Comparison of ENCODE assay signal across 7 cellular contexts in the genomic region with DNA sequence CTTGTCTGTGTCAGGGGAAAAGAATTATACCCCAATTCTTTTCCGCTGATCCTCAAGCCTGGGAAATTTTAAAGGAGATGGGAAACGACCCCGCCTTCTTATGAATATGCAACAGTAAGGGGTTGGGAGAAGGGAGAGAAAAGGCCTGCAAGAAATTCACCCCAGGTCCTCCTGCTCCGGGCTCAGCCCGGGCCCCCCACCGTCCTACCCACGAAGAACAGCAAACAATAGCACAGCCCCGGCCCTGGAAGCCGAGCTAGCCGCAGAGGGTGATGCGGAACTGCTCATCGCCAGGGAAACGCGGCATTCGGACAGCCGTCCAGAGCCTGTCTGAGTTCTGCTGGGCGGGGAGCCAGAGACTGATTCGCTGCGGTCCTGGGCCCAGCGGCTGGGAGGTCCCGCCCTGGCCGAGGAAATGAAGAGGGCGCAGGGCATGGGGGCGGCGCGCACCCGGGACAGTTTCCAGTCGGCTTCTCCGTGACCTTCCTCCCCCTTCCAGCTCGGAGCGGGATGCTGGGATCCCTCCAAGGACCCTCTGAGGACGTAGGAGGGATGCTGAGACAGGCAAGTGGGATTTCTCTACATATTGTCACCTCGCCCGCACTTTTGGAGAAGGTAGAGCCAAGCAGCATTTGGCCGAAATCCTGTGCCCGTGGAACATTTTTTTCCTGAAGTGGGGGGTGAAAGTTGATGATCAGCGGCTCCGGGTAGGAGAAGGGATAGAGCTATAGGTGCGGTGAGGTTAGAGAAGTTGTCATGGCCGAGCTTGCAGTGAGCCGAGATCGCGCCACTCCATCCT.
A peak's percentile ranks its signal among the peaks of the same experiment; 100 is the strongest.
DNase-seq lines count a peak whose midpoint lies in the region; ATAC-seq, FAIRE-seq and TF ChIP-seq lines count a peak whose summit lies in the region.

No MANE protein-coding gene starts in this region.

- H3K36me3 Mint-ChIP-seq in activated CD8-positive, alpha-beta T cell treated with anti-CD3 and anti-CD28 coated beads, Interleukin-2, amount 10 ng/mL, durations not matched to agents 7 days and 5 days (ENCODE audit: low read depth), result no peaks in the 10 kb centered on the region

- no peaks in the 10 kb centered on the region for H3K9me3 ChIP-seq in MG63
- no peaks in the 10 kb centered on the region for H3K9me3 ChIP-seq in endothelial cell of umbilical vein (replicated peaks; ENCODE audit: control insufficient read depth, insufficient read depth, low read length)
- H3K9me3 ChIP-seq in mesenchymal stem cell (ENCODE audit: control insufficient read depth, low read length), result no peaks in the 10 kb centered on the region

- no peak overlapping the region for H3K23ac ChIP-seq in mesenchymal stem cell (ENCODE audit: low read length in 2 of 2)

- H2BK5ac ChIP-seq in mesenchymal stem cell (ENCODE audit: low read depth, low read length, poor library complexity, severe bottlenecking), result no peak overlapping the region

- WGBS in mesenchymal stem cell, result under 1% methylated on average over 37 of the region's 43 CpGs

- peaks cover 10% of the 10 kb centered on the region for H3K4me1 ChIP-seq in endothelial cell of umbilical vein (ENCODE audit: control insufficient read depth, extremely low read depth, insufficient read depth, low read length)
- peaks cover 4% of the 10 kb centered on the region for H3K4me1 ChIP-seq in mesenchymal stem cell (ENCODE audit: control insufficient read depth, insufficient read depth, low read depth, low read length)

- no peak overlapping the region for H2BK12ac ChIP-seq in mesenchymal stem cell (ENCODE audit: low read length in 2 of 2)

- H3K18ac ChIP-seq in mesenchymal stem cell (ENCODE audit: low read depth in 1 of 2, low read length in 2 of 2), result peak overlapping the region; percentile 29 to 44

- peak overlapping the region; percentile 91 for H4K8ac ChIP-seq in mesenchymal stem cell (ENCODE audit: low read length)

- CTCF ChIA-PET in activated CD8-positive, alpha-beta T cell treated with anti-CD3 and anti-CD28 coated beads, Interleukin-2, amount 10 ng/mL, durations not matched to agents 7 days and 5 days (lab: Charles Lee), result interaction anchor here (1.0 to 3.9 kb wide), 2 partner anchors 90 to 250 kb away, joined by 3 to 12 read pairs; a partner anchor contains a TSS
- CTCF ChIA-PET in endothelial cell of umbilical vein (lab: Charles Lee), result interaction anchor here (1.7 to 2.4 kb wide), 3 partner anchors 10 to 58 kb away, joined by 4 to 13 read pairs (median 4); no protein-coding TSS in a partner anchor

- peak; percentile 94 for FAIRE-seq in endothelial cell of umbilical vein (lab: Jason Lieb, UNC)

- TF ChIP-seq POLR2A in endothelial cell of umbilical vein (IDR thresholded peaks at IDR 0.05; ENCODE audit: low read depth, low read length), result no peak

- peak overlapping the region; percentile 77 for H3K4me3 Mint-ChIP-seq in activated CD8-positive, alpha-beta T cell treated with anti-CD3 and anti-CD28 coated beads, Interleukin-2, amount 10 ng/mL, durations not matched to agents 7 days and 5 days
- peak overlapping the region; percentile 83 for H3K4me3 Mint-ChIP-seq in stimulated activated naive CD8-positive, alpha-beta T cell treated with anti-CD3 and anti-CD28 coated beads, Interleukin-15, amount 100 ng/mL, for 72 hours

- intact Hi-C loops in endothelial cell of umbilical vein (cut with micrococcal nuclease), result loop anchor here (5.0 kb wide), 1 partner anchor 57 kb away; no protein-coding TSS in a partner anchor

- peaks cover 30% of the 10 kb centered on the region for H3K27me3 Mint-ChIP-seq in activated CD8-positive, alpha-beta T cell treated with anti-CD3 and anti-CD28 coated beads, Interleukin-2, amount 10 ng/mL, durations not matched to agents 7 days and 5 days (ENCODE audit: low read depth)
- peaks cover 26% of the 10 kb centered on the region for H3K27me3 Mint-ChIP-seq in stimulated activated naive CD8-positive, alpha-beta T cell treated with anti-CD3 and anti-CD28 coated beads, Interleukin-15, amount 100 ng/mL, for 72 hours

- peak overlapping the region; percentile 22 for H3K27ac ChIP-seq in endothelial cell of umbilical vein (ENCODE audit: insufficient read depth, low read depth, low read length)
- peak overlapping the region; percentile 56 for H3K27ac ChIP-seq in mesenchymal stem cell (ENCODE audit: low read length, poor library complexity, severe bottlenecking)

- H3K27me3 ChIP-seq in MG63 (0 out of 2 replicates have a peak, but pooled peaks cover 2% of the 10 kb centered on the region), endothelial cell of umbilical vein (ENCODE audit: control insufficient read depth in 2 of 2, insufficient read depth in 2 of 2, low read length in 2 of 2) (peaks cover 1 to 2% of the 10 kb centered on the region in 2 experiments), mesenchymal stem cell (ENCODE audit: control insufficient read depth in 1 of 2, insufficient read depth in 1 of 2, low read length in 2 of 2) (no peaks in the 10 kb centered on the region)

- no TSS peak for BruUV-seq in endothelial cell of umbilical vein (replicated peaks; lab: Mats Ljungman, UMichigan)

- H3K36me3 ChIP-seq in MG63 (no peaks in the 10 kb centered on the region), endothelial cell of umbilical vein (ENCODE audit: control insufficient read depth in 2 of 2, extremely low read depth in 1 of 2, insufficient read depth in 2 of 2, low read length in 2 of 2) (no peaks in the 10 kb centered on the region), mesenchymal stem cell (ENCODE audit: control insufficient read depth in 1 of 2, insufficient read depth in 2 of 2, low read depth in 1 of 2, low read length in 2 of 2) (peaks cover 0 to 2% of the 10 kb centered on the region in 2 experiments)

- no peaks in the 10 kb centered on the region for H3K79me1 ChIP-seq in mesenchymal stem cell (replicated peaks; ENCODE audit: low read length, poor library complexity, severe bottlenecking)

- TF ChIP-seq CTCF in GM12864 (IDR thresholded peaks at IDR 0.05; ENCODE audit: low read depth, low read length, missing control alignments), result no peak
- no peak for TF ChIP-seq CTCF in endothelial cell of umbilical vein (IDR thresholded peaks at IDR 0.05; ENCODE audit: extremely low read depth in 1 of 2, insufficient read depth in 1 of 2, low read depth in 1 of 2, low read length in 2 of 2)

- H3K9ac ChIP-seq in endothelial cell of umbilical vein (replicated peaks; ENCODE audit: extremely low read depth, insufficient read depth, low read length), result peak overlapping the region; percentile 54
- peak overlapping the region; percentile 98 for H3K9ac ChIP-seq in mesenchymal stem cell (ENCODE audit: low read length)

- peaks cover 17% of the 10 kb centered on the region for H3K4me1 Mint-ChIP-seq in activated CD8-positive, alpha-beta T cell treated with anti-CD3 and anti-CD28 coated beads, Interleukin-2, amount 10 ng/mL, durations not matched to agents 7 days and 5 days (ENCODE audit: low read depth)
- H3K4me1 Mint-ChIP-seq in stimulated activated naive CD8-positive, alpha-beta T cell treated with anti-CD3 and anti-CD28 coated beads, Interleukin-15, amount 100 ng/mL, for 72 hours, result peaks cover 18% of the 10 kb centered on the region

- peak overlapping the region in 1 of 2 experiments; percentile 51 for H3K4ac ChIP-seq in mesenchymal stem cell (ENCODE audit: low read depth in 1 of 2, low read length in 2 of 2)

- no peak overlapping the region for H2BK120ac ChIP-seq in mesenchymal stem cell (ENCODE audit: low read depth, low read length)

- peak overlapping the region; percentile 46 for H3K4me3 ChIP-seq in GM12864 (ENCODE audit: low read depth, low read length)
- H3K4me3 ChIP-seq in MG63, result peak overlapping the region; percentile 48
- peak overlapping the region; percentile 41 to 82 (median 57) for H3K4me3 ChIP-seq in endothelial cell of umbilical vein (replicated peaks in 1 of 3; ENCODE audit: insufficient read depth in 1 of 3, low read depth in 1 of 3, low read length in 3 of 3)
- peak overlapping the region; percentile 62 to 99 for H3K4me3 ChIP-seq in mesenchymal stem cell (ENCODE audit: insufficient read depth in 1 of 2, low read depth in 1 of 2, low read length in 2 of 2)

- no peaks in the 10 kb centered on the region for H3K79me2 ChIP-seq in endothelial cell of umbilical vein (ENCODE audit: control insufficient read depth, insufficient read depth, low read length)

- ATAC-seq in activated CD8-positive, alpha-beta T cell treated with anti-CD3 and anti-CD28 coated beads, Interleukin-2, amount 10 ng/mL, durations not matched to agents 7 days and 5 days, result peak; percentile 71
- peak; percentile 77 for ATAC-seq in stimulated activated naive CD8-positive, alpha-beta T cell treated with anti-CD3 and anti-CD28 coated beads, Interleukin-15, amount 100 ng/mL, for 72 hours

- no peaks in the 10 kb centered on the region for H3K9me3 Mint-ChIP-seq in activated CD8-positive, alpha-beta T cell treated with anti-CD3 and anti-CD28 coated beads, Interleukin-2, amount 10 ng/mL, durations not matched to agents 7 days and 5 days (ENCODE audit: insufficient read depth)
- no peaks in the 10 kb centered on the region for H3K9me3 Mint-ChIP-seq in stimulated activated naive CD8-positive, alpha-beta T cell treated with anti-CD3 and anti-CD28 coated beads, Interleukin-15, amount 100 ng/mL, for 72 hours

- H4K91ac ChIP-seq in mesenchymal stem cell (ENCODE audit: low read length), result no peak overlapping the region

- H2AK5ac ChIP-seq in mesenchymal stem cell (ENCODE audit: low read length, severe bottlenecking), result no peak overlapping the region

- H2AFZ ChIP-seq in endothelial cell of umbilical vein (ENCODE audit: low read depth, low read length) (peak overlapping the region; percentile 95), mesenchymal stem cell (ENCODE audit: low read depth, low read length) (peak overlapping the region; percentile 60)

- POLR2A ChIA-PET in activated CD8-positive, alpha-beta T cell treated with anti-CD3 and anti-CD28 coated beads, Interleukin-2, amount 10 ng/mL, durations not matched to agents 7 days and 5 days (lab: Charles Lee), result interaction anchor here (0.6 kb wide), 2 partner anchors 249 to 327 kb away, joined by 3 read pairs; no protein-coding TSS in a partner anchor
- POLR2A ChIA-PET in endothelial cell of umbilical vein (lab: Charles Lee), result no interaction called here

- DNase-seq in GM12864 (ENCODE audit: low read depth) (no peak), H4 (ENCODE audit: low spot score) (peak; percentile 44), MG63 (peak; percentile 89), endothelial cell of umbilical vein (ENCODE audit: low read depth, low spot score) (peak; percentile 75), mesenchymal stem cell (peak; percentile 85)
- peak; percentile 49 for DNase-seq in activated CD8-positive, alpha-beta T cell treated with anti-CD3 and anti-CD28 coated beads, Interleukin-2, amount 10 ng/mL, durations not matched to agents 7 days and 5 days
- DNase-seq in stimulated activated naive CD8-positive, alpha-beta T cell treated with anti-CD3 and anti-CD28 coated beads, Interleukin-15, amount 100 ng/mL, for 72 hours, result peak; percentile 24 to 34

- no peak overlapping the region for H3K14ac ChIP-seq in mesenchymal stem cell (ENCODE audit: low read length in 2 of 2)

- H3K4me2 ChIP-seq in endothelial cell of umbilical vein (ENCODE audit: insufficient read depth, low read length), result peak overlapping the region; percentile 93
- peak overlapping the region; percentile 99 for H3K4me2 ChIP-seq in mesenchymal stem cell (ENCODE audit: low read length, poor library complexity, severe bottlenecking)

- dilution Hi-C loops in endothelial cell of umbilical vein (cut with MboI; ENCODE audit: extremely low pct_ligation_motif_present, low sequenced_read_pairs), result no loop called here

- peak overlapping the region; percentile 67 for H2BK15ac ChIP-seq in mesenchymal stem cell (ENCODE audit: low read depth, poor library complexity, severe bottlenecking)

- H3K27ac Mint-ChIP-seq in activated CD8-positive, alpha-beta T cell treated with anti-CD3 and anti-CD28 coated beads, Interleukin-2, amount 10 ng/mL, durations not matched to agents 7 days and 5 days, result peak overlapping the region; percentile 68
- peak overlapping the region; percentile 61 to 89 for H3K27ac Mint-ChIP-seq in stimulated activated naive CD8-positive, alpha-beta T cell treated with anti-CD3 and anti-CD28 coated beads, Interleukin-15, amount 100 ng/mL, for 72 hours

- H3K9me1 ChIP-seq in endothelial cell of umbilical vein (replicated peaks; ENCODE audit: control insufficient read depth, extremely low read depth, insufficient read depth, low read length), result no peaks in the 10 kb centered on the region

- H4K20me1 ChIP-seq in endothelial cell of umbilical vein (replicated peaks; ENCODE audit: control insufficient read depth, extremely low read depth, insufficient read depth, low read length), result no peaks in the 10 kb centered on the region
